Comparison of ENCODE assay signal across 8 cellular contexts in genomic region chr17:51166198-51166986, GRCh38. TPM values are rescaled to one million over a fixed set of nuclear protein-coding genes. Genes with fewer than 3 reads are reported as not detected.
DNase-seq lines count a peak whose midpoint lies in the region; ATAC-seq, FAIRE-seq and TF ChIP-seq lines count a peak whose summit lies in the region.

Gene NME2, plus strand, starts transcription at chr17:51166411. Its CDS starts 420 bp downstream, at chr17:51166831.

- no peaks in the 10 kb centered on the region for H4K20me1 ChIP-seq in endothelial cell of umbilical vein (replicated peaks; ENCODE audit: control insufficient read depth, extremely low read depth, insufficient read depth, low read length)

- intact Hi-C loops in CD4-positive, alpha-beta memory T cell (cut with micrococcal nuclease): loop anchor here (1.0 to 5.0 kb wide), 3 partner anchors 13 to 164 kb away; partner anchors contain the start of genes MBTD1, NME1 and UTP18
- intact Hi-C loops in endothelial cell of umbilical vein (cut with micrococcal nuclease): loop anchor here (1.0 kb wide), 2 partner anchors 13 to 94 kb away; partner anchors contain the start of genes MBTD1, NME1 and UTP18

- ATAC-seq in GM19328 (IDR thresholded peaks at IDR 0.05; ENCODE audit: unreplicated experiment) (peak; percentile 81), HG03469 (IDR thresholded peaks at IDR 0.05; ENCODE audit: unreplicated experiment) (peak; percentile 66)

- dilution Hi-C loops in endothelial cell of umbilical vein (cut with MboI; ENCODE audit: extremely low pct_ligation_motif_present, low sequenced_read_pairs): no loop called here

- peak within 1 kb of the TSS; percentile 89 to 99 (median 97) for H3K4me3 Mint-ChIP-seq in CD4-positive, alpha-beta memory T cell

- H3K27ac ChIP-seq in CD4-positive, alpha-beta memory T cell (ENCODE audit: low read depth, low read length): peak within 1 kb of the TSS; percentile 61
- peak within 1 kb of the TSS; percentile 67 for H3K27ac ChIP-seq in endothelial cell of umbilical vein (ENCODE audit: insufficient read depth, low read depth, low read length)

- peaks cover 18% of the 10 kb centered on the region for H3K36me3 ChIP-seq in CD4-positive, alpha-beta memory T cell (ENCODE audit: insufficient read depth, low read length)
- peaks cover 9 to 17% of the 10 kb centered on the region in 2 experiments for H3K36me3 ChIP-seq in endothelial cell of umbilical vein (ENCODE audit: control insufficient read depth in 2 of 2, extremely low read depth in 1 of 2, insufficient read depth in 2 of 2, low read length in 2 of 2)

- H3K4me1 Mint-ChIP-seq in CD4-positive, alpha-beta memory T cell: peaks cover 15 to 34% (median 23%) of the 10 kb centered on the region in 4 donors

- peak within 1 kb of the TSS; percentile 82 for H3K4me2 ChIP-seq in endothelial cell of umbilical vein (ENCODE audit: insufficient read depth, low read length)

- POLR2A ChIA-PET in CD4-positive, alpha-beta memory T cell (lab: Charles Lee; ENCODE audit: partially characterized antibody): interaction anchor here (0.6 to 2.8 kb wide), 11 partner anchors 10 to 447 kb away, joined by 3 to 56 read pairs (median 5); partner anchors contain the start of genes LUC7L3, MBTD1, NME1 and SPAG9
- POLR2A ChIA-PET in endothelial cell of umbilical vein (lab: Charles Lee): interaction anchor here (0.6 to 1.0 kb wide), 2 partner anchors 46 to 300 kb away, joined by 3 read pairs; partner anchors contain the start of genes SPAG9 and TOB1

- H3K9me1 ChIP-seq in endothelial cell of umbilical vein (replicated peaks; ENCODE audit: control insufficient read depth, extremely low read depth, insufficient read depth, low read length): no peaks in the 10 kb centered on the region

- H3K9me3 ChIP-seq in CD4-positive, alpha-beta memory T cell (ENCODE audit: control insufficient read depth in 1 of 2, low read length in 2 of 2): no peaks in the 10 kb centered on the region
- no peaks in the 10 kb centered on the region for H3K9me3 ChIP-seq in endothelial cell of umbilical vein (replicated peaks; ENCODE audit: control insufficient read depth, insufficient read depth, low read length)

- no peaks in the 10 kb centered on the region for H3K27me3 Mint-ChIP-seq in CD4-positive, alpha-beta memory T cell

- peak; percentile 74 for TF ChIP-seq POLR2A in endothelial cell of umbilical vein (IDR thresholded peaks at IDR 0.05; ENCODE audit: low read depth, low read length)

- H3K79me2 ChIP-seq in endothelial cell of umbilical vein (ENCODE audit: control insufficient read depth, insufficient read depth, low read length): peaks cover 24% of the 10 kb centered on the region

- no peaks in the 10 kb centered on the region for H3K27me3 ChIP-seq in CD4-positive, alpha-beta memory T cell (ENCODE audit: insufficient read depth, low read length)
- H3K27me3 ChIP-seq in endothelial cell of umbilical vein (ENCODE audit: control insufficient read depth in 2 of 2, insufficient read depth in 2 of 2, low read length in 2 of 2): no peaks in the 10 kb centered on the region

- peaks cover 14% of the 10 kb centered on the region for H3K4me1 ChIP-seq in CD4-positive, alpha-beta memory T cell (ENCODE audit: insufficient read depth, low read length)
- H3K4me1 ChIP-seq in endothelial cell of umbilical vein (ENCODE audit: control insufficient read depth, extremely low read depth, insufficient read depth, low read length): peaks cover 16% of the 10 kb centered on the region

- peak within 1 kb of the TSS; percentile 96 for H2AFZ ChIP-seq in endothelial cell of umbilical vein (ENCODE audit: low read depth, low read length)

- H3K27ac Mint-ChIP-seq in CD4-positive, alpha-beta memory T cell: peak within 1 kb of the TSS; percentile 94 to 99 (median 98)

- H3K9ac ChIP-seq in endothelial cell of umbilical vein (replicated peaks; ENCODE audit: extremely low read depth, insufficient read depth, low read length): peak within 1 kb of the TSS; percentile 84

- TF ChIP-seq CTCF in endothelial cell of umbilical vein (IDR thresholded peaks at IDR 0.05; ENCODE audit: extremely low read depth in 1 of 2, insufficient read depth in 1 of 2, low read depth in 1 of 2, low read length in 2 of 2): peak in 1 of 2 donors; percentile 6

- peak within 1 kb of the TSS; percentile 29 to 79 for H3K4me3 ChIP-seq in CD4-positive, alpha-beta memory T cell (ENCODE audit: low read length in 2 of 2)
- peak within 1 kb of the TSS; percentile 45 to 63 (median 55) for H3K4me3 ChIP-seq in endothelial cell of umbilical vein (replicated peaks in 1 of 3; ENCODE audit: insufficient read depth in 1 of 3, low read depth in 1 of 3, low read length in 3 of 3)

- H3K36me3 Mint-ChIP-seq in CD4-positive, alpha-beta memory T cell: peaks cover 23 to 49% of the 10 kb centered on the region in 2 donors

- FAIRE-seq in endothelial cell of umbilical vein (lab: Jason Lieb, UNC): peak; percentile 92

- no TSS peak for BruUV-seq in endothelial cell of umbilical vein (replicated peaks; lab: Mats Ljungman, UMichigan)

- peaks cover 0 to 2% (median 0%) of the 10 kb centered on the region in 8 donors for H3K9me3 Mint-ChIP-seq in CD4-positive, alpha-beta memory T cell

- DNase-seq in CD4-positive, alpha-beta memory T cell: peak; percentile 51 to 69 (median 59)
- DNase-seq in NOMO-1 treated with DMSO at 0.1 percent for 48 hours (lab: John Stamatoyannopoulos, UW; ENCODE audit: unreplicated experiment) (peak; percentile 63), endothelial cell of umbilical vein (ENCODE audit: low read depth, low spot score) (peak; percentile 79), midbrain (lab: John Stamatoyannopoulos, UW) (peak; percentile 76)
- DNase-seq in activated CD8-positive, alpha-beta memory T cell treated with anti-CD3 and anti-CD28 coated beads, Interleukin-2, amount 50 U/mL, for 4 hours: peak; percentile 77
- DNase-seq in stimulated activated CD8-positive, alpha-beta memory T cell treated with anti-CD3 and anti-CD28 coated beads, Interleukin-2, amount 100 ng/mL, for 48 hours (ENCODE audit: low read depth in 2 of 2): peak; percentile 73 to 78

- CTCF ChIA-PET in CD4-positive, alpha-beta memory T cell (lab: Charles Lee; ENCODE audit: partially characterized antibody): interaction anchor here (0.9 to 2.1 kb wide), 2 partner anchors 11 to 164 kb away, joined by 4 to 11 read pairs; no protein-coding TSS in a partner anchor
- CTCF ChIA-PET in endothelial cell of umbilical vein (lab: Charles Lee): interaction anchor here (0.6 to 1.3 kb wide), 9 partner anchors 11 to 410 kb away, joined by 3 to 8 read pairs (median 5); partner anchors contain the start of genes NME1, SPAG9 and UTP18

TF ChIP-seq in endothelial cell of umbilical vein, 7 proteins besides CTCF, POLR2A, EP300 and RAD21:
- TF ChIP-seq FOS (IDR thresholded peaks at IDR 0.05; ENCODE audit: borderline replicate concordance, insufficient read depth, low read length): no peak
- TF ChIP-seq MAX (IDR thresholded peaks at IDR 0.05; ENCODE audit: insufficient read depth, insufficient read length): peak; percentile 82
- no peak for TF ChIP-seq GATA2 (IDR thresholded peaks at IDR 0.05; ENCODE audit: insufficient read depth, insufficient read length, low read depth, low read length)
- peak; percentile 97 for TF ChIP-seq MYC (IDR thresholded peaks at IDR 0.05; ENCODE audit: low read depth, low read length)
- TF ChIP-seq POLR2AphosphoS5 (IDR thresholded peaks at IDR 0.05; ENCODE audit: insufficient read depth, low read depth, low read length): peak; percentile 70
- no peak for TF ChIP-seq EZH2 (IDR thresholded peaks at IDR 0.05; ENCODE audit: borderline replicate concordance, low read depth, low read length, severe bottlenecking)
- TF ChIP-seq JUN (IDR thresholded peaks at IDR 0.05; ENCODE audit: borderline replicate concordance, insufficient read depth, insufficient read length, low read depth): no peak

RNA-seq across cellular contexts. Expression of gene NME2, which starts in this region (rescaled TPM):
- 100 to 1,000 TPM; 134 to 142 TPM for total RNA-seq in CD4-positive, alpha-beta memory T cell
- polyA plus RNA-seq in CD4-positive, alpha-beta memory T cell: 100 to 1,000 TPM; 277 to 331 TPM
- total RNA-seq in endothelial cell of umbilical vein: 555 and 565 TPM in 2 replicates
- 677 and 833 TPM in 2 replicates for polyA plus RNA-seq in endothelial cell of umbilical vein
- 796 and 815 TPM in 2 replicates for polyA plus RNA-seq in endothelial cell of umbilical vein (2011; cell fraction: cytosol; rRNA removed)
- polyA plus RNA-seq in endothelial cell of umbilical vein (2011; cell fraction: nucleus; rRNA removed): 217 and 247 TPM in 2 replicates
- polyA plus RNA-seq in endothelial cell of umbilical vein (2012): 900 and 1,058 TPM in 2 replicates
- 187 and 204 TPM in 2 replicates for polyA minus RNA-seq in endothelial cell of umbilical vein
- polyA minus RNA-seq in endothelial cell of umbilical vein (2011; cell fraction: cytosol; rRNA and poly(A)+ RNA removed): 242 TPM
- polyA minus RNA-seq in endothelial cell of umbilical vein (2011; cell fraction: nucleus; rRNA and poly(A)+ RNA removed): 34.2 and 52.2 TPM in 2 replicates

Comparison
In these comparisons a context has a peak if more than half of its experiments do, and no peak if none do; other contexts are left out.
1. Peak in every context shown above with its lines: DNase-seq, ATAC-seq, H3K4me3 ChIP-seq and H3K27ac ChIP-seq.